8 cellular contexts compared by ENCODE assay signal in the genomic region with DNA sequence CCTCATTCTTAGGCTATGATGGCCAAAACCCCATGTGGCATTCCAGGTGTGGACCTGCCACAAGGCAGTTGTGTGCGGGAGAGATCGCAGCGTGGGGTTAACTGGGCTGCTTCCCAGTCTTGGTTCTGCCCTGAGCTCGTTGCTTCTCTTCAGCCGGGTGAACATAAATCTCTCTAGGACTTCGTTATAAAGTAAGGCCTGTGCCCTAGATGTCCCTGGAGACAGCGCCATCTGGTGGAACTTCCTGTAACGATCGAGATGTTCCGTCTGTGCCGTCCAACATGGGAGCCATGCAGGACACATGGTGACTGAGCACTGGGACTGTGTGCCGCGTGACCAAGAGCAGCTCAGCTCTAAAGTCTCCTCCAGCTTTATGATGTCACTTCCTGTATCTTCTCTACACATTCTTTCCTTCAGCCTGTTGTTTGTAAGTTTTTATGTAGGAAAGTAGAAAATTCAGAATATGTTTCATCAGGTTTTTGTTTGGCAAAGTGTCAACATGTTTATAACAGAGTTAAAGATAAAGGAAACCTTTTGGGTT. TPM values are rescaled to one million over a fixed set of nuclear protein-coding genes. Genes with fewer than 3 reads are reported as not detected.
A peak's percentile ranks its signal among the peaks of the same experiment; 100 is the strongest.
DNase-seq lines count a peak whose midpoint lies in the region; ATAC-seq and TF ChIP-seq lines count a peak whose summit lies in the region.

No MANE protein-coding gene starts in this region.

- peaks cover 8% of the 10 kb centered on the region for H3K79me1 ChIP-seq in trophoblast cell (ENCODE audit: low read length)

- H2BK120ac ChIP-seq in trophoblast cell (ENCODE audit: insufficient read depth, low read length, poor library complexity) = no peak overlapping the region

- H2AK5ac ChIP-seq in trophoblast cell (ENCODE audit: low read length) = no peak overlapping the region

- DNase-seq in EH (ENCODE audit: low read depth) (peak; percentile 87), RKO (ENCODE audit: low spot score) (peak; percentile 77), foreskin keratinocyte (peak; percentile 22 to 51), trophoblast cell (peak; percentile 95 to 97), upper lobe of right lung (peak; percentile 81)
- DNase-seq in activated T-helper 1 cell treated with anti-CD3 and anti-CD28 coated beads, Interleukin-2, amount 50 U/mL, for 16 hours (ENCODE audit: low read depth in 1 of 2, low spot score in 1 of 2) = peak; percentile 26 to 42

- no peak overlapping the region for H3K18ac ChIP-seq in trophoblast cell (ENCODE audit: low read length)

- H3K9ac ChIP-seq in trophoblast cell (ENCODE audit: low read length) = no peak overlapping the region

- no peak overlapping the region for H2AFZ ChIP-seq in trophoblast cell (ENCODE audit: insufficient read depth, low read length, poor library complexity)

- H3K79me2 ChIP-seq in trophoblast cell (ENCODE audit: control insufficient read depth, insufficient read depth, low read length, poor library complexity) = no peaks in the 10 kb centered on the region

- no peak overlapping the region for H3K4me3 ChIP-seq in trophoblast cell (ENCODE audit: low read depth, low read length)
- no peak overlapping the region for H3K4me3 ChIP-seq in upper lobe of right lung

- no peaks in the 10 kb centered on the region for H3K36me3 ChIP-seq in trophoblast cell (ENCODE audit: control insufficient read depth in 1 of 2, insufficient read depth in 2 of 2, low read length in 2 of 2)
- no peaks in the 10 kb centered on the region for H3K36me3 ChIP-seq in upper lobe of right lung

- no peak overlapping the region for H2BK12ac ChIP-seq in trophoblast cell (ENCODE audit: low read length)

- H3K27me3 ChIP-seq in foreskin keratinocyte (no peaks in the 10 kb centered on the region), trophoblast cell (ENCODE audit: insufficient read depth, low read length) (no peaks in the 10 kb centered on the region), upper lobe of right lung (no peaks in the 10 kb centered on the region)

- H3K4ac ChIP-seq in trophoblast cell (ENCODE audit: low read depth, low read length) = no peak overlapping the region

- H4K8ac ChIP-seq in trophoblast cell (ENCODE audit: low read depth, low read length) = no peak overlapping the region

- intact Hi-C loops in upper lobe of right lung (cut with DNase I) = no loop called here

- no peak overlapping the region for H3K27ac ChIP-seq in foreskin keratinocyte
- no peak overlapping the region for H3K27ac ChIP-seq in trophoblast cell (ENCODE audit: low read depth, low read length)
- no peak overlapping the region for H3K27ac ChIP-seq in upper lobe of right lung

- H4K91ac ChIP-seq in trophoblast cell (ENCODE audit: low read depth, low read length) = no peak overlapping the region

- H3K14ac ChIP-seq in trophoblast cell (ENCODE audit: low read length) = no peak overlapping the region

- no peak overlapping the region for H4K12ac ChIP-seq in trophoblast cell (ENCODE audit: low read depth, low read length)

- H3K23ac ChIP-seq in trophoblast cell (ENCODE audit: low read length) = no peak overlapping the region

- H3K4me1 ChIP-seq in foreskin keratinocyte (no peaks in the 10 kb centered on the region), trophoblast cell (ENCODE audit: control insufficient read depth in 1 of 2, insufficient read depth in 2 of 2, low read length in 2 of 2) (peaks cover 21 to 24% of the 10 kb centered on the region in 2 experiments), upper lobe of right lung (peaks cover 5% of the 10 kb centered on the region)

- ATAC-seq in GM21737 (IDR thresholded peaks at IDR 0.05; ENCODE audit: unreplicated experiment) = peak; percentile 80
- peak; percentile 59 for ATAC-seq in foreskin keratinocyte
- peak; percentile 93 for ATAC-seq in upper lobe of right lung

- no CpG with 5 or more reads among the region's 13 CpGs for WGBS in trophoblast cell (ENCODE audit: extremely low coverage, insufficient coverage, insufficient read length)

- H3K9me3 ChIP-seq in trophoblast cell (ENCODE audit: insufficient read depth, low read depth, low read length) = no peaks in the 10 kb centered on the region
- no peaks in the 10 kb centered on the region for H3K9me3 ChIP-seq in upper lobe of right lung

- no peak overlapping the region for H2BK5ac ChIP-seq in trophoblast cell (ENCODE audit: low read depth, low read length, poor library complexity)

- peak; percentile 63 for TF ChIP-seq CTCF in LNCAP (IDR thresholded peaks at IDR 0.05)
- peak; percentile 80 for TF ChIP-seq CTCF in foreskin keratinocyte (conservative IDR thresholded peaks at IDR 0.05)
- peak; percentile 67 for TF ChIP-seq CTCF in upper lobe of right lung (IDR thresholded peaks at IDR 0.05)

- no peak overlapping the region for H3K4me2 ChIP-seq in trophoblast cell (ENCODE audit: low read length)

RNA-seq across cellular contexts. Expression of a gene that starts 26.8 kb away (rescaled TPM):
- total RNA-seq in foreskin keratinocyte (12.6 and 12.9 TPM in 2 replicates), upper lobe of right lung (5.2 TPM)
- 13.5 and 15.4 TPM in 2 replicates for polyA plus RNA-seq in foreskin keratinocyte
- polyA plus RNA-seq in trophoblast cell (2013) = 7.8 and 8.0 TPM in 2 replicates

RNA-seq across cellular contexts. Expression of a gene that starts 54.5 kb away (rescaled TPM):
- total RNA-seq in foreskin keratinocyte = 0.07 and 0.10 TPM in 2 replicates
- polyA plus RNA-seq in foreskin keratinocyte = 0.06 and 0.09 TPM in 2 replicates
- polyA plus RNA-seq in trophoblast cell (2013) = 0.40 and 0.41 TPM in 2 replicates
- 0.46 TPM for total RNA-seq in upper lobe of right lung

Comparison
In these comparisons a context has a peak if more than half of its experiments do, and no peak if none do; other contexts are left out.
1. DNase-seq: peak in every context shown above with its lines; median percentile 96 in trophoblast cell; 87 in EH; 81 in upper lobe of right lung; 77 in RKO; 36 in foreskin keratinocyte; 34 in activated T-helper 1 cell treated with anti-CD3 and anti-CD28 coated beads, Interleukin-2, amount 50 U/mL, for 16 hours.